ENCODE assay signal across 8 cellular contexts in the genomic region with DNA sequence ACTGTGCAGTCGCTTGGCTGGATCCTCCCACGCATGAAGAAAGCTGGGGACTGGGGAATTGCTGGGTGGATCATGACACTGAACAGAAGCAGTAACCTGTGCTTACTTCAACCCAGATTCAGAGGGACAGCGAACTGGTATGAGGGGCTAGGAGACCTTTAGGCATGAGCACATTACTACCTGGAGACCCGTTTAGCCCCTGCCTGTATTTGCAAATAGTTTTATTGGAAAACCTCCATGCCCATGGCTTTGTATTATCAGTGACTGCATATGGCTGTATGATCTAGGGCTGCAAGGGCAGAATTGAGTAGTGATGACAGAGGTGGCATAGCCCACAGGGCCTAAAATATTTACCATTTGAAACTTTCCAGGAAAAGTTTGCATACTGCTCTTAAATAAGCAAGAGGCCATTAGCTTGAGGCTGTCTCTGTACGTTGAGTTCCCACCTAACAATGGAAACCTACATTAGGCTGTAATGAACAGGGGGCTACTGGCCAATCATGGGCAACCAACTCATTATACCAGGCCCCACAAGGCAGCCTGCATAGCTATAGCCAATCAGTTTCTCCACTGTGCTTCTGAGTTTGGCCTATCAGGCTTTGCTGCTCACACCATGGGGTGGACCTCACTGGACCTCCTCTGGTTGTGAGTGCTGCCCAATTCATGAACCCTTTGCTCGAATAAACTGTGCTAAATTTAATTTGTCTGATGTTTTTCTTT.
DNase-seq lines count a peak whose midpoint lies in the region; ATAC-seq and TF ChIP-seq lines count a peak whose summit lies in the region.

No MANE protein-coding gene starts in this region.

- no peak for ATAC-seq in HG03196 (IDR thresholded peaks at IDR 0.05; ENCODE audit: unreplicated experiment)

- H3K4me3 ChIP-seq in HUES6 (ENCODE audit: low read depth, low read length), result peak overlapping the region; percentile 78
- peak overlapping the region; percentile 57 for H3K4me3 ChIP-seq in choroid plexus epithelial cell (ENCODE audit: low read depth, low read length)
- peak overlapping the region; percentile 33 for H3K4me3 ChIP-seq in neuron (ENCODE audit: low read length)

- H3K4me1 ChIP-seq in HUES6 (ENCODE audit: control insufficient read depth, insufficient read depth, low read length) (peaks cover 18% of the 10 kb centered on the region), neuron (ENCODE audit: insufficient read depth, low read length) (peaks cover 8% of the 10 kb centered on the region)

- H3K27ac ChIP-seq in HUES6 (ENCODE audit: low read depth, low read length) (no peak overlapping the region), substantia nigra (ENCODE audit: low read depth, low read length, poor library complexity, severe bottlenecking) (no peak overlapping the region)

- peak overlapping the region; percentile 83 for H2AFZ ChIP-seq in neuron (ENCODE audit: low read depth, low read length)

- TF ChIP-seq CTCF in GM10266 (IDR thresholded peaks at IDR 0.05; ENCODE audit: control insufficient read depth, insufficient read depth, low read depth, missing control alignments) (no peak), choroid plexus epithelial cell (conservative IDR thresholded peaks at IDR 0.05; ENCODE audit: low read depth, low read length) (no peak)

- peak overlapping the region; percentile 2 for H3K9ac ChIP-seq in HUES6 (ENCODE audit: low read length)

- H3K36me3 ChIP-seq in HUES6 (ENCODE audit: control insufficient read depth, insufficient read depth, low read length) (peaks cover 4% of the 10 kb centered on the region; the same call in 1 of the 2 replicates), neuron (ENCODE audit: insufficient read depth, low read length) (no peaks in the 10 kb centered on the region)

- DNase-seq in GM10266 (ENCODE audit: extremely low spot score) (peak; percentile 50), choroid plexus epithelial cell (ENCODE audit: low read depth) (no peak), GM19240 (ENCODE audit: insufficient read length, low spot score) (no peak), substantia nigra (lab: John Stamatoyannopoulos, UW) (no peak)
- no peak for DNase-seq in stimulated activated naive CD4-positive, alpha-beta T cell treated with Interleukin-2 at 50 U/mL for 16 hours (lab: John Stamatoyannopoulos, UW)

- H3K27me3 ChIP-seq in HUES6 (ENCODE audit: control insufficient read depth, insufficient read depth, low read length) (peaks cover 41% of the 10 kb centered on the region), neuron (ENCODE audit: insufficient read depth, low read length) (peaks cover 58% of the 10 kb centered on the region)

- H3K9me3 ChIP-seq in HUES6 (ENCODE audit: control insufficient read depth, insufficient read depth, low read depth, low read length), result peaks cover 7% of the 10 kb centered on the region
- H3K9me3 ChIP-seq in neuron (ENCODE audit: low read length), result peaks cover 7% of the 10 kb centered on the region
